ENCODE assay signal across 18 cellular contexts in the genomic region with DNA sequence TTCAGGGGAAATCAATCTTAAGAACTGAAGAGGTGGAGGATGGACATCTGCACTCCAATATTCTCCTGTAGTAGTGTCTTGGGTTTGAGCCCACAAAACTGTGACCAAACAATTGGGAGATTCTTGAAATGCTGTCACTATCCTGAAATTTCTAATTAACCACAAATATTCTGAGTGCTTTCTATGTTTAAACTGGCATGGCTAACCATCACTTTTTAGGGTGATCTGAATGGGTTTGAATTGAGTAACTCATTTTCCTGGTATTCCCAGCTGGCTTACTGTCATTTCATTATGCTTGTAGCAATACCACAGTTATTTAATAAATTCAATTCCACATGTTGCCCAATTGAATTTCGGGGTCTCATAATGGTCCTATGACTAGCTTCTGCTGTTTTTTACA.
"Had no signal": no experiment of that assay in that cellular context is flagged by ENCODE, and none has a peak within 500 bp of the region (broad histone marks: within the 10 kb centered on the region; RNA-seq: fewer than 3 reads in every experiment).

No MANE protein-coding gene starts in this region.

- H3K36me3 ChIP-seq: brain microvascular endothelial cell, right atrium auricular region had no signal

- H3K27me3 Mint-ChIP-seq: dendritic cell treated with granulocyte-macrophage colony-stimulating factor and Interleukin-4, amounts not matched to agents 40 ng/mL and 50 ng/mL, for 4 days; effector memory CD8-positive, alpha-beta T cell; stimulated activated naive B cell treated with anti-CD40 and anti-IgM and Interleukin-4, amounts not matched to agents 10 μg/mL and 1 μg/mL and 100 μg/mL, for 72 hours had no signal

- H3K27ac Mint-ChIP-seq: activated T-helper 2 cell treated with anti-CD3 and anti-CD28 coated beads, Interferon-gamma antibody, Interleukin-2, Interleukin-4, amounts not matched to agents 10 μg/mL and 5 μg/mL and 100 μg/mL, durations not matched to agents 14 hours and 24 hours and 36 hours; dendritic cell treated with granulocyte-macrophage colony-stimulating factor and Interleukin-4, amounts not matched to agents 40 ng/mL and 50 ng/mL, for 4 days; effector memory CD8-positive, alpha-beta T cell; immature natural killer cell; naive thymus-derived CD4-positive, alpha-beta T cell; stimulated activated naive B cell treated with anti-CD40 and anti-IgM and Interleukin-4, amounts not matched to agents 10 μg/mL and 1 μg/mL and 100 μg/mL, for 72 hours had no signal

- ATAC-seq: effector memory CD8-positive, alpha-beta T cell; left colon; naive thymus-derived CD4-positive, alpha-beta T cell; stimulated activated naive B cell treated with anti-CD40 and anti-IgM and Interleukin-4, amounts not matched to agents 10 μg/mL and 1 μg/mL and 100 μg/mL, for 72 hours had no signal

- H3K4me3 Mint-ChIP-seq: dendritic cell treated with granulocyte-macrophage colony-stimulating factor and Interleukin-4, amounts not matched to agents 40 ng/mL and 50 ng/mL, for 4 days; effector memory CD8-positive, alpha-beta T cell; immature natural killer cell; naive thymus-derived CD4-positive, alpha-beta T cell; stimulated activated naive B cell treated with anti-CD40 and anti-IgM and Interleukin-4, amounts not matched to agents 10 μg/mL and 1 μg/mL and 100 μg/mL, for 72 hours had no signal

- H3K27ac ChIP-seq: brain microvascular endothelial cell, epithelial cell of prostate, right atrium auricular region had no signal

- H3K9me3 Mint-ChIP-seq: activated T-helper 2 cell treated with anti-CD3 and anti-CD28 coated beads, Interferon-gamma antibody, Interleukin-2, Interleukin-4, amounts not matched to agents 10 μg/mL and 5 μg/mL and 100 μg/mL, durations not matched to agents 14 hours and 24 hours and 36 hours; dendritic cell treated with granulocyte-macrophage colony-stimulating factor and Interleukin-4, amounts not matched to agents 40 ng/mL and 50 ng/mL, for 4 days; stimulated activated naive B cell treated with anti-CD40 and anti-IgM and Interleukin-4, amounts not matched to agents 10 μg/mL and 1 μg/mL and 100 μg/mL, for 72 hours had no signal

- H3K4me3 ChIP-seq: lung, right atrium auricular region, smooth muscle cell had no signal

- H3K27me3 ChIP-seq: brain microvascular endothelial cell, right atrium auricular region had no signal

- H3K4me1 ChIP-seq: right atrium auricular region had no signal

- H3K36me3 Mint-ChIP-seq: immature natural killer cell; naive thymus-derived CD4-positive, alpha-beta T cell; stimulated activated naive B cell treated with anti-CD40 and anti-IgM and Interleukin-4, amounts not matched to agents 10 μg/mL and 1 μg/mL and 100 μg/mL, for 72 hours had no signal

- H3K4me2 ChIP-seq: smooth muscle cell had no signal

- H3K4me1 Mint-ChIP-seq: immature natural killer cell; naive thymus-derived CD4-positive, alpha-beta T cell; stimulated activated naive B cell treated with anti-CD40 and anti-IgM and Interleukin-4, amounts not matched to agents 10 μg/mL and 1 μg/mL and 100 μg/mL, for 72 hours had no signal

- DNase-seq: activated CD4-positive, alpha-beta T cell treated with anti-CD3 and anti-CD28 coated beads, Interleukin-2, amount 50 U/mL, for 1 hour; activated CD4-positive, CD25-positive, alpha-beta regulatory T cell; activated naive CD4-positive, alpha-beta T cell treated with anti-CD3 and anti-CD28 coated beads, Interleukin-2, amount 50 U/mL, for 16 hours; brain microvascular endothelial cell; effector memory CD8-positive, alpha-beta T cell; immature natural killer cell; left colon; midbrain; naive thymus-derived CD4-positive, alpha-beta T cell; posterior cingulate gyrus; stimulated activated naive B cell treated with anti-CD40 and anti-IgM and Interleukin-4, amounts not matched to agents 10 μg/mL and 1 μg/mL and 100 μg/mL, for 72 hours; trophoblast cell had no signal
